Comparison of ENCODE assay signal across 28 cellular contexts in the genomic region with DNA sequence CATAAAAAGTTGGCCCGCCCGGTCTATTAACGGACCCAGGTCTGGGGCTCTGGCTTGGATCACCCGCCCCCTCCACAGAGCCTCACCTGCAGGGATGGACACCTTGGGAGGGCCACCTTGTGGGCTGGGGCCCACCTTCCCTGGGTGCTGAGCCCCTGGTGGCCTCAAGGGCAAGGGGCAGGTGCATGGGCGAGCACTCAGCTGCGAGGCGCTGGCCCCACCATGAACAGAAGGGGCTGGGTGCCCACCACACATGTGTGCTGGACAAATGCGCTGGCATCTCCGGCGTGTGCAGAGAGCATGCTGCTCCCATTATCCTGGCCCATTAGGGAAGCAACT.
"Had no signal": no experiment of that assay in that cellular context is flagged by ENCODE, and none has a peak within 500 bp of the region (broad histone marks: within the 10 kb centered on the region; RNA-seq: fewer than 3 reads in every experiment).

No MANE protein-coding gene starts in this region.

- H3K4me3 Mint-ChIP-seq: activated B cell treated with CpG ODN at 0.5 μM for 24 hours; activated CD4-positive, alpha-beta memory T cell treated with anti-CD3 and anti-CD28 coated beads for 36 hours; activated CD4-positive, alpha-beta T cell treated with anti-CD3 and anti-CD28 coated beads, Interleukin-2, amount 10 ng/mL, durations not matched to agents 7 days and 5 days; activated naive CD8-positive, alpha-beta T cell treated with anti-CD3 and anti-CD28 coated beads, Interleukin-2, amount 50 U/mL, for 24 hours; activated T-cell treated with anti-CD3 and anti-CD28 coated beads, Interleukin-2, amount 50 U/mL, for 4 hours; T-cell had no signal

- H3K4me1 Mint-ChIP-seq: activated B cell treated with CpG ODN at 0.5 μM for 24 hours; activated CD4-positive, alpha-beta T cell treated with anti-CD3 and anti-CD28 coated beads, Interleukin-2, amount 10 ng/mL, durations not matched to agents 7 days and 5 days; activated naive CD8-positive, alpha-beta T cell treated with anti-CD3 and anti-CD28 coated beads, Interleukin-2, amount 50 U/mL, for 24 hours; T-cell had no signal

- H3K36me3 ChIP-seq: MG63 had no signal

- H3K27me3 ChIP-seq: MG63 had no signal

- H3K27ac ChIP-seq: SK-N-MC had no signal

- H3K27ac Mint-ChIP-seq: activated B cell treated with CpG ODN at 0.5 μM for 24 hours; activated CD4-positive, alpha-beta memory T cell treated with anti-CD3 and anti-CD28 coated beads for 36 hours; activated CD4-positive, alpha-beta T cell treated with anti-CD3 and anti-CD28 coated beads, Interleukin-2, amount 10 ng/mL, durations not matched to agents 7 days and 5 days; activated naive CD4-positive, alpha-beta T cell treated with anti-CD3 and anti-CD28 coated beads, Interleukin-2, amount 50 U/mL, for 72 hours; activated naive CD8-positive, alpha-beta T cell treated with anti-CD3 and anti-CD28 coated beads, Interleukin-2, amount 50 U/mL, for 24 hours; T-cell had no signal

- FAIRE-seq: astrocyte, TTC549 had no signal

- H3K9me3 ChIP-seq: MG63 had no signal

- H3K4me3 ChIP-seq: MG63, SK-N-MC had no signal

- ATAC-seq: activated naive CD4-positive, alpha-beta T cell treated with anti-CD3 and anti-CD28 coated beads, Interleukin-2, amount 50 U/mL, for 72 hours; activated naive CD8-positive, alpha-beta T cell treated with anti-CD3 and anti-CD28 coated beads, Interleukin-2, amount 50 U/mL, for 24 hours; activated T-cell treated with anti-CD3 and anti-CD28 coated beads, Interleukin-2, amount 50 U/mL, for 4 hours; T-cell had no signal

- H3K27me3 Mint-ChIP-seq: activated CD4-positive, alpha-beta memory T cell treated with anti-CD3 and anti-CD28 coated beads for 36 hours; activated CD4-positive, alpha-beta T cell treated with anti-CD3 and anti-CD28 coated beads, Interleukin-2, amount 10 ng/mL, durations not matched to agents 7 days and 5 days had no signal

- H3K36me3 Mint-ChIP-seq: activated CD4-positive, alpha-beta memory T cell treated with anti-CD3 and anti-CD28 coated beads for 36 hours; brain; T-cell had no signal

- H3K9me3 Mint-ChIP-seq: activated B cell treated with CpG ODN at 0.5 μM for 24 hours; activated CD4-positive, alpha-beta memory T cell treated with anti-CD3 and anti-CD28 coated beads for 36 hours; activated CD4-positive, alpha-beta T cell treated with anti-CD3 and anti-CD28 coated beads, Interleukin-2, amount 10 ng/mL, durations not matched to agents 7 days and 5 days; activated naive CD8-positive, alpha-beta T cell treated with anti-CD3 and anti-CD28 coated beads, Interleukin-2, amount 50 U/mL, for 24 hours; activated T-cell treated with anti-CD3 and anti-CD28 coated beads, Interleukin-2, amount 50 U/mL, for 4 hours had no signal

- DNase-seq: activated B cell treated with CpG ODN at 0.5 μM for 24 hours; activated CD4-positive, alpha-beta memory T cell treated with anti-CD3 and anti-CD28 coated beads for 36 hours; activated CD4-positive, alpha-beta T cell treated with anti-CD3 and anti-CD28 coated beads for 1 hour; activated CD4-positive, alpha-beta T cell treated with anti-CD3 and anti-CD28 coated beads, Interleukin-2, amount 10 ng/mL, durations not matched to agents 7 days and 5 days; activated CD8-positive, alpha-beta memory T cell treated with anti-CD3 and anti-CD28 coated beads for 24 hours; activated effector memory CD4-positive, alpha-beta T cell treated with anti-CD3 and anti-CD28 coated beads, Interleukin-2, amount 50 U/mL, for 16 hours; activated naive CD4-positive, alpha-beta T cell treated with Interleukin-2 at 50 U/mL for 16 hours; activated naive CD8-positive, alpha-beta T cell treated with anti-CD3 and anti-CD28 coated beads, Interleukin-2, amount 50 U/mL, for 24 hours; activated T-cell treated with anti-CD3 and anti-CD28 coated beads, Interleukin-2, amount 50 U/mL, for 4 hours; amniotic stem cell; MG63; MV-4-11; NCI-H1092 treated with DMSO at 0.1 percent for 48 hours; NCI-H1417 treated with DMSO at 0.1 percent for 48 hours; NCI-H1694; NCI-H2029; NCI-H2107; NCI-H2171 treated with DMSO at 0.1 percent for 48 hours; NCI-H226; NCI-H526 treated with DMSO at 0.1 percent for 48 hours; NCI-H82; T-cell; T1000 had no signal
